Comparison of ENCODE assay signal across 16 cellular contexts in the genomic region with DNA sequence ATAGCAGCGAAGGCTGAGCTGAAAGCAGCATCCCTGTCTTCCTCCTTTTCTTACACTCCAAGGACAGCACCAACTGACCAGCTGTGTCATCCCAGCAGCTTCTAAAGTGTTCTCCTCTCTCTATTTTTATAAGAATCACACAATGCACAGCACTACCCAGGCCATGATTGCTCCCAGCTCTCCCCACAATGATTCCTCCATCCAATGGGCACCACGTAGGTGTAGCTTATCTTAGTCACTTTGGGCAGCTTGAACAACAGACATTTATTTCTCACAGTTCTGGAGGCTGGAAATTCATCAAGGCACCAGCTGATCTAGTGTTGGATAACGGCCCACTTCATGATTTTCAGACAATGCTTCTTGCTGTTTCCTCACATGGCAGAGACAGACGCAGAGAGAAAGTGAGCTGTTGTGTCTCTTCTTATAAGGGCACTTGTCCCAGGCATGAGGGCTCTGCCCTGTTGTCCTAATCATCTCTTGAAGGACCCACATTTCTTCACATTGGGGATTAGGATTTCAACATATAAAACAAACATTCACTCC.
"Had no signal": no experiment of that assay in that cellular context is flagged by ENCODE, and none has a peak within 500 bp of the region (broad histone marks: within the 10 kb centered on the region; RNA-seq: fewer than 3 reads in every experiment).

No MANE protein-coding gene starts in this region.

- DNase-seq: activated CD4-positive, alpha-beta T cell treated with anti-CD3 and anti-CD28 coated beads, Interleukin-2, amount 10 ng/mL, durations not matched to agents 24 days and 14 days; activated CD4-positive, CD25-positive, alpha-beta regulatory T cell; activated CD8-positive, alpha-beta memory T cell treated with anti-CD3 and anti-CD28 coated beads, Interleukin-2, amount 50 U/mL, for 4 hours; activated CD8-positive, alpha-beta T cell treated with anti-CD3 and anti-CD28 coated beads, Interleukin-2, amount 10 ng/mL, durations not matched to agents 7 days and 5 days; activated gamma-delta T cell treated with Interleukin-2 at 50 U/mL for 16 hours; amniotic stem cell; brain microvascular endothelial cell; gastrocnemius medialis; heart right ventricle; islet precursor cell; mucosa of descending colon; naive thymus-derived CD4-positive, alpha-beta T cell; stimulated activated CD4-positive, alpha-beta T cell treated with anti-CD3 and anti-CD28 coated beads, Interleukin-15, amount 100 ng/mL, for 24 hours; stimulated activated CD4-positive, alpha-beta T cell treated with anti-CD3 and anti-CD28 coated beads, Interleukin-4, amount 100 ng/mL, for 1 hour; stimulated activated naive CD4-positive, alpha-beta T cell; transverse colon had no signal
